15 cellular contexts compared by ENCODE assay signal in the genomic region with DNA sequence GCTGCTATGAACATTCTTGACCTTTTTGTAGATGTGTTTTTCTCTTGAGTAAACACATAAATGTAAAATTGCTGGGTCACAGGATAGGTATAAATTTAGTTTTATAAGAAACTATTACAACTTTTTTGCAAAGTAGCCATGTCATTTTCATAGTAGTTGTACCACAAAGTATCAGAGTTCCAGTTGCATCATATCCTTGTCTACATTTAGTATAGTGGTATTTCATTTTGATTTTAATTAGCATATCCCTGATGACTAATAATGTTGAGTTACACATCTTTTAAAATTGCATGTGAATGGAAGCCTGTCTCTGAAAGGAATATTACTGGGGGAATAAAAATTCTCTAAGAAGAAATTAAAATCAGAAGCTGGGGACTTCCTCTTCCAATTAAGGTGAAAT.
"Had no signal": no experiment of that assay in that cellular context is flagged by ENCODE, and none has a peak within 500 bp of the region (broad histone marks: within the 10 kb centered on the region; RNA-seq: fewer than 3 reads in every experiment).

No MANE protein-coding gene starts in this region.

- H3K4me1 Mint-ChIP-seq: memory B cell, natural killer cell had no signal

- H3K27me3 Mint-ChIP-seq: activated naive CD8-positive, alpha-beta T cell; memory B cell; stimulated activated naive B cell treated with anti-CD40 and anti-IgM and Interleukin-4, amounts not matched to agents 10 μg/mL and 1 μg/mL and 100 μg/mL, for 72 hours had no signal

- H3K27me3 ChIP-seq: breast epithelium, left lung, spleen, upper lobe of right lung had no signal

- H3K27ac Mint-ChIP-seq: activated naive CD8-positive, alpha-beta T cell; memory B cell; natural killer cell; stimulated activated naive B cell treated with anti-CD40 and anti-IgM and Interleukin-4, amounts not matched to agents 10 μg/mL and 1 μg/mL and 100 μg/mL, for 72 hours had no signal

- H3K4me1 ChIP-seq: breast epithelium, left lung, prostate gland, spleen, upper lobe of right lung had no signal

- H3K27ac ChIP-seq: breast epithelium, left lung, prostate gland, spleen, upper lobe of right lung had no signal

- H3K9me3 ChIP-seq: prostate gland had no signal

- H3K4me3 Mint-ChIP-seq: activated naive CD8-positive, alpha-beta T cell; memory B cell; natural killer cell; stimulated activated naive B cell treated with anti-CD40 and anti-IgM and Interleukin-4, amounts not matched to agents 10 μg/mL and 1 μg/mL and 100 μg/mL, for 72 hours had no signal

- H3K4me3 ChIP-seq: breast epithelium, left lung, prostate gland, spleen, upper lobe of right lung had no signal

- ATAC-seq: left lung; natural killer cell; sciatic nerve; stimulated activated naive B cell treated with anti-CD40 and anti-IgM and Interleukin-4, amounts not matched to agents 10 μg/mL and 1 μg/mL and 100 μg/mL, for 72 hours; upper lobe of right lung had no signal

- H3K36me3 ChIP-seq: breast epithelium, left lung, prostate gland, upper lobe of right lung had no signal

- DNase-seq: activated CD4-positive, alpha-beta T cell treated with anti-CD3 and anti-CD28 coated beads for 4 hours; activated effector memory CD4-positive, alpha-beta T cell treated with Interleukin-2 at 50 U/mL for 16 hours; aorta; left lung; natural killer cell; occipital lobe; spleen; stimulated activated CD4-positive, alpha-beta T cell treated with anti-CD3 and anti-CD28 coated beads, Interleukin-1b, Interleukin-23, amount 100 ng/mL, for 48 hours; stimulated activated naive B cell treated with anti-CD40 and anti-IgM and Interleukin-4, amounts not matched to agents 10 μg/mL and 1 μg/mL and 100 μg/mL, for 72 hours; upper lobe of right lung had no signal
